Comparison of ENCODE assay signal across 32 cellular contexts in the genomic region with DNA sequence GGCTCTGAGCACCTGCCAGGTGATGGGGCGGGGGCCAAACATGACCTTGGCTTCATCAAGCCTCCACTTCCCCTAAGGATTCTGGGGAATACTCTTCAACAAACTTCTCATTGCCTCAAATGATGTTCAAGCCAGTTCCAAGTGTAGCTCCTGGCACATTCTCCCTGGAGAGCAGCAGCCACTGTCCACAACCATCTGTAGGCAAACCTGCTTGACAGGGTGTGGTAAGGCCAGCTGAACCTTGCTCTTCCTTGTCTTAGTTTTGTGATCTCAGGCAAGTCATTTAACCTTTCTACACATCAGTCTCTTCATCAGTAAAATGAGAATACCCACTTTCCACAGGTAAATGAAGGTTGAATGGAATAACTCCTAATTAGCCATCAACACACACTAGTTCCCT.
"Had no signal": no experiment of that assay in that cellular context is flagged by ENCODE, and none has a peak within 500 bp of the region (broad histone marks: within the 10 kb centered on the region; RNA-seq: fewer than 3 reads in every experiment).

No MANE protein-coding gene starts in this region.

- ATAC-seq: activated CD4-positive, CD25-positive, alpha-beta regulatory T cell treated with anti-CD3 and anti-CD28 coated beads, Interleukin-2, amount 50 U/mL, for 24 hours; activated CD8-positive, alpha-beta T cell treated with anti-CD3 and anti-CD28 coated beads for 36 hours; activated naive CD8-positive, alpha-beta T cell treated with anti-CD3 and anti-CD28 coated beads, Interleukin-2, amount 50 U/mL, for 24 hours; body of pancreas; effector memory CD8-positive, alpha-beta T cell; T-helper 17 cell had no signal

- H3K27ac ChIP-seq: adrenal gland, body of pancreas, epithelial cell of prostate, WERI-Rb-1 had no signal

- H3K9me3 ChIP-seq: adrenal gland, body of pancreas had no signal

- H3K27me3 Mint-ChIP-seq: activated naive CD8-positive, alpha-beta T cell treated with anti-CD3 and anti-CD28 coated beads, Interleukin-2, amount 50 U/mL, for 24 hours; effector memory CD8-positive, alpha-beta T cell; T-helper 17 cell had no signal

- H3K4me1 Mint-ChIP-seq: activated B cell treated with CpG ODN at 0.5 μM for 24 hours; activated naive CD4-positive, alpha-beta T cell treated with anti-CD3 and anti-CD28 coated beads, Interleukin-2, amount 50 U/mL, for 24 hours; activated naive CD8-positive, alpha-beta T cell treated with anti-CD3 and anti-CD28 coated beads for 36 hours; activated naive CD8-positive, alpha-beta T cell treated with anti-CD3 and anti-CD28 coated beads, Interleukin-2, amount 50 U/mL, for 24 hours; T-helper 17 cell had no signal

- H3K4me3 ChIP-seq: adrenal gland, body of pancreas had no signal

- DNase-seq: activated B cell treated with CpG ODN at 0.5 μM for 24 hours; activated CD4-positive, alpha-beta T cell treated with anti-CD3 and anti-CD28 coated beads for 48 hours; activated CD4-positive, alpha-beta T cell treated with anti-CD3 and anti-CD28 coated beads, Interleukin-2, amount 50 U/mL, for 1 hour; activated CD4-positive, alpha-beta T cell treated with anti-CD3 and anti-CD28 coated beads, Interleukin-2, amount 50 U/mL, for 48 hours; activated CD8-positive, alpha-beta memory T cell treated with anti-CD3 and anti-CD28 coated beads for 24 hours; activated CD8-positive, alpha-beta T cell treated with anti-CD3 and anti-CD28 coated beads for 36 hours; activated effector memory CD4-positive, alpha-beta T cell treated with anti-CD3 and anti-CD28 coated beads, Interleukin-2, amount 50 U/mL, for 16 hours; activated naive CD4-positive, alpha-beta T cell treated with anti-CD3 and anti-CD28 coated beads for 36 hours; activated naive CD8-positive, alpha-beta T cell treated with anti-CD3 and anti-CD28 coated beads for 36 hours; activated naive CD8-positive, alpha-beta T cell treated with anti-CD3 and anti-CD28 coated beads, Interleukin-2, amount 50 U/mL, for 24 hours; activated T-cell treated with anti-CD3 and anti-CD28 coated beads, Interleukin-2, amount 50 U/mL, for 48 hours; adrenal gland; amygdala; aorta; body of pancreas; caudate nucleus; cortex of kidney; dermis blood vessel endothelial cell; effector CD4-positive, alpha-beta T cell; effector memory CD8-positive, alpha-beta T cell; foreskin fibroblast; head of caudate nucleus; T-helper 1 cell; T-helper 17 cell; T1000; WERI-Rb-1 had no signal

- H3K36me3 ChIP-seq: adrenal gland, WERI-Rb-1 had no signal

- H3K4me1 ChIP-seq: adrenal gland, body of pancreas had no signal

- H3K9me3 Mint-ChIP-seq: activated naive CD4-positive, alpha-beta T cell treated with anti-CD3 and anti-CD28 coated beads for 36 hours; activated naive CD4-positive, alpha-beta T cell treated with anti-CD3 and anti-CD28 coated beads, Interleukin-2, amount 50 U/mL, for 24 hours; activated naive CD8-positive, alpha-beta T cell treated with anti-CD3 and anti-CD28 coated beads, Interleukin-2, amount 50 U/mL, for 24 hours; activated T-helper 1 cell treated with anti-CD3 and anti-CD28 coated beads, Interleukin-12 subunit alpha, Interleukin-12 subunit beta, Interleukin-2, Interleukin-4 antibody, amounts not matched to agents 30 ng/mL and 10 ng/mL and 1 ng/mL, durations not matched to agents 14 hours and 24 hours and 36 hours; activated T-helper 2 cell treated with anti-CD3 and anti-CD28 coated beads, Interferon-gamma antibody, Interleukin-2, Interleukin-4, amounts not matched to agents 10 μg/mL and 5 μg/mL and 100 μg/mL, durations not matched to agents 14 hours and 24 hours and 36 hours; T-helper 2 cell treated with Interferon-gamma antibody and Interleukin-4, amounts not matched to agents 5 μg/mL and 100 μg/mL, for 36 hours had no signal

- H3K27me3 ChIP-seq: adrenal gland, body of pancreas had no signal

- H3K4me3 Mint-ChIP-seq: activated B cell treated with CpG ODN at 0.5 μM for 24 hours; activated CD8-positive, alpha-beta T cell treated with anti-CD3 and anti-CD28 coated beads for 36 hours; activated naive CD4-positive, alpha-beta T cell treated with anti-CD3 and anti-CD28 coated beads for 36 hours; activated naive CD4-positive, alpha-beta T cell treated with anti-CD3 and anti-CD28 coated beads, Interleukin-2, amount 50 U/mL, for 24 hours; activated naive CD8-positive, alpha-beta T cell treated with anti-CD3 and anti-CD28 coated beads for 36 hours; activated naive CD8-positive, alpha-beta T cell treated with anti-CD3 and anti-CD28 coated beads, Interleukin-2, amount 50 U/mL, for 24 hours; activated T-helper 1 cell treated with anti-CD3 and anti-CD28 coated beads, Interleukin-12 subunit alpha, Interleukin-12 subunit beta, Interleukin-2, Interleukin-4 antibody, amounts not matched to agents 30 ng/mL and 10 ng/mL and 1 ng/mL, durations not matched to agents 14 hours and 24 hours and 36 hours; effector memory CD8-positive, alpha-beta T cell; T-helper 17 cell; T-helper 2 cell treated with Interferon-gamma antibody and Interleukin-4, amounts not matched to agents 5 μg/mL and 100 μg/mL, for 36 hours had no signal

- H3K36me3 Mint-ChIP-seq: activated naive CD4-positive, alpha-beta T cell treated with anti-CD3 and anti-CD28 coated beads, Interleukin-2, amount 50 U/mL, for 24 hours; activated naive CD8-positive, alpha-beta T cell treated with anti-CD3 and anti-CD28 coated beads for 36 hours had no signal

- H3K27ac Mint-ChIP-seq: activated B cell treated with CpG ODN at 0.5 μM for 24 hours; activated CD8-positive, alpha-beta T cell treated with anti-CD3 and anti-CD28 coated beads for 36 hours; activated naive CD4-positive, alpha-beta T cell treated with anti-CD3 and anti-CD28 coated beads for 36 hours; activated naive CD4-positive, alpha-beta T cell treated with anti-CD3 and anti-CD28 coated beads, Interleukin-2, amount 50 U/mL, for 24 hours; activated naive CD8-positive, alpha-beta T cell treated with anti-CD3 and anti-CD28 coated beads for 36 hours; activated naive CD8-positive, alpha-beta T cell treated with anti-CD3 and anti-CD28 coated beads, Interleukin-2, amount 50 U/mL, for 24 hours; activated T-helper 1 cell treated with anti-CD3 and anti-CD28 coated beads, Interleukin-12 subunit alpha, Interleukin-12 subunit beta, Interleukin-2, Interleukin-4 antibody, amounts not matched to agents 30 ng/mL and 10 ng/mL and 1 ng/mL, durations not matched to agents 14 hours and 24 hours and 36 hours; activated T-helper 2 cell treated with anti-CD3 and anti-CD28 coated beads, Interferon-gamma antibody, Interleukin-2, Interleukin-4, amounts not matched to agents 10 μg/mL and 5 μg/mL and 100 μg/mL, durations not matched to agents 14 hours and 24 hours and 36 hours; effector memory CD8-positive, alpha-beta T cell; T-helper 17 cell; T-helper 2 cell treated with Interferon-gamma antibody and Interleukin-4, amounts not matched to agents 5 μg/mL and 100 μg/mL, for 36 hours had no signal
